Comparison of ENCODE assay signal across 25 cellular contexts in genomic region chr15:72205896-72206676, GRCh38. TPM values are rescaled to one million over a fixed set of nuclear protein-coding genes. Genes with fewer than 3 reads are reported as not detected.
DNase-seq lines count a peak whose midpoint lies in the region; ATAC-seq, FAIRE-seq and TF ChIP-seq lines count a peak whose summit lies in the region.
"Had no signal": no experiment of that assay in that cellular context is flagged by ENCODE, and none has a peak within 500 bp of the region (broad histone marks: within the 10 kb centered on the region; RNA-seq: fewer than 3 reads in every experiment).

No MANE protein-coding gene starts in this region.

- H3K27me3 ChIP-seq in AG04450 (ENCODE audit: control insufficient read depth, insufficient read depth, low read length): no peaks in the 10 kb centered on the region
- H3K27me3 ChIP-seq in mammary epithelial cell (ENCODE audit: insufficient read depth, low read length): no peaks in the 10 kb centered on the region
- H3K27me3 ChIP-seq: SJSA1, upper lobe of left lung had no signal

- no TSS peak for BruUV-seq in mammary epithelial cell (replicated peaks; lab: Mats Ljungman, UMichigan)

- CTCF ChIA-PET in A549 (lab: Yijun Ruan, JAX) (interaction anchor here (1.0 to 31.0 kb wide), 5 partner anchors 6 to 81 kb away, joined by 3 to 644 read pairs (median 12); partner anchors contain the start of gene PKM), AG04450 (lab: Charles Lee) (interaction anchor here (0.6 kb wide), 1 partner anchor 69 kb away, joined by 7 read pairs; no protein-coding TSS in a partner anchor), mammary epithelial cell (lab: Charles Lee; ENCODE audit: low non-redundant PET) (no interaction called here)

- H3K9ac ChIP-seq in mammary epithelial cell (ENCODE audit: insufficient read depth, low read length): no peak overlapping the region

- no peak overlapping the region for H3K4me3 ChIP-seq in A549
- no peak overlapping the region for H3K4me3 ChIP-seq in AG04450 (ENCODE audit: low read depth, low read length)
- H3K4me3 ChIP-seq in mammary epithelial cell (replicated peaks in 1 of 3; ENCODE audit: insufficient read depth in 1 of 3, low read depth in 2 of 3, low read length in 3 of 3): no peak overlapping the region
- H3K4me3 ChIP-seq: coronary artery, prostate gland, SJSA1, upper lobe of left lung had no signal

- no peak; a peak in 1 of 6 replicates for ATAC-seq in A549
- ATAC-seq: T-cell had no signal

- in situ Hi-C loops in mammary epithelial cell (cut with MboI; ENCODE audit: low sequenced_read_pairs in 2 of 2): no loop called here

- H3K4me2 ChIP-seq in A549 (no peak overlapping the region), mammary epithelial cell (ENCODE audit: insufficient read depth, low read depth, low read length) (no peak overlapping the region)

- H3K27ac ChIP-seq in A549 (peak overlapping the region in 1 of 2 experiments; percentile 10; a peak in 1 of 6 replicates), AG04450 (ENCODE audit: low read depth, low read length) (peak overlapping the region; percentile 31), epithelial cell of prostate (peak overlapping the region; percentile 97), mammary epithelial cell (ENCODE audit: insufficient read depth, low read depth, low read length) (no peak overlapping the region)
- H3K27ac ChIP-seq: coronary artery, prostate gland, SJSA1, upper lobe of left lung had no signal

- no peak for TF ChIP-seq EP300 in A549 (IDR thresholded peaks at IDR 0.05)

- peaks cover 90% of the 10 kb centered on the region for H3K79me2 ChIP-seq in mammary epithelial cell (ENCODE audit: insufficient read depth, low read length)

- DNase-seq in A549 (ENCODE audit: low read depth in 1 of 2, low spot score in 1 of 2): no peak
- DNase-seq in AG04450 (ENCODE audit: low read depth, low spot score): no peak
- peak; percentile 53 for DNase-seq in activated CD8-positive, alpha-beta memory T cell treated with anti-CD3 and anti-CD28 coated beads, Interleukin-2, amount 50 U/mL, for 48 hours
- no peak for DNase-seq in epithelial cell of prostate (ENCODE audit: low read depth, low spot score)
- no peak for DNase-seq in NCI-H1105 treated with DMSO at 0.1 percent for 48 hours (lab: John Stamatoyannopoulos, UW)
- DNase-seq in GM03348 (ENCODE audit: low spot score): no peak
- no peak for DNase-seq in mammary epithelial cell
- no peak for DNase-seq in DMS53 (lab: John Stamatoyannopoulos, UW)
- DNase-seq: activated gamma-delta T cell; AML-193; amniotic stem cell; GF-D8; NCI-H187; NCI-H526; stimulated activated CD8-positive, alpha-beta memory T cell treated with anti-CD3 and anti-CD28 coated beads, Interleukin-4, amount 100 ng/mL, for 48 hours; T-cell; upper lobe of left lung had no signal

- 86% methylated on average over 10 of the region's 10 CpGs for WGBS in A549 (ENCODE audit: missing lambda C conversion rate)
- WGBS in mammary epithelial cell (ENCODE audit: low coverage, missing lambda C conversion rate): 87% methylated on average over 8 of the region's 10 CpGs

- no peak for TF ChIP-seq POLR2A in A549 (IDR thresholded peaks at IDR 0.05; ENCODE audit: low read length)

- no peak overlapping the region for H2AFZ ChIP-seq in mammary epithelial cell (ENCODE audit: low read depth, low read length)

- peaks cover 15% of the 10 kb centered on the region for H4K20me1 ChIP-seq in mammary epithelial cell (ENCODE audit: insufficient read depth, low read length)

- intact Hi-C loops in mammary epithelial cell (cut with micrococcal nuclease): no loop called here

- no peak for FAIRE-seq in A549 (lab: Jason Lieb, UNC)
- FAIRE-seq: bronchial epithelial cell, endometrium, islet of Langerhans, RCC 7860 had no signal

- H3K36me3 ChIP-seq in mammary epithelial cell (ENCODE audit: insufficient read depth, low read length): peaks cover 83% of the 10 kb centered on the region

- dilution Hi-C loops in mammary epithelial cell (cut with HindIII; ENCODE audit: low sequenced_read_pairs): no loop called here

- H3K4me1 ChIP-seq in A549 (peaks cover 70% of the 10 kb centered on the region), mammary epithelial cell (ENCODE audit: insufficient read depth, low read length) (peaks cover 71% of the 10 kb centered on the region)
- H3K4me1 ChIP-seq: prostate gland, SJSA1 had no signal

- POLR2A ChIA-PET in A549 (lab: Yijun Ruan, JAX) (interaction anchor here (0.6 to 1.9 kb wide), 5 partner anchors 10 to 28 kb away, joined by 3 to 11 read pairs (median 3); partner anchors contain the start of gene PKM), AG04450 (lab: Yijun Ruan, JAX) (interaction anchor here (1.0 to 2.1 kb wide), 2 partner anchors 21 to 24 kb away, joined by 6 to 7 read pairs; no protein-coding TSS in a partner anchor)

- H3K9me3 ChIP-seq in A549 (no peaks in the 10 kb centered on the region), AG04450 (ENCODE audit: control insufficient read depth, insufficient read depth, low read length) (no peaks in the 10 kb centered on the region; the same call in 1 of the 2 replicates), mammary epithelial cell (replicated peaks; ENCODE audit: insufficient read depth, low read length) (no peaks in the 10 kb centered on the region)
- H3K9me3 ChIP-seq: prostate gland, SJSA1, upper lobe of left lung had no signal

- TF ChIP-seq CTCF in A549 (IDR thresholded peaks at IDR 0.05) (no peak), AG04450 (IDR thresholded peaks at IDR 0.05; ENCODE audit: low read depth, low read length) (no peak), mammary epithelial cell (conservative IDR thresholded peaks at IDR 0.05 in 1 of 2, IDR thresholded peaks at IDR 0.05 in 1 of 2; ENCODE audit: extremely low read depth in 1 of 2, insufficient read depth in 1 of 2, low read depth in 1 of 2, low read length in 2 of 2) (no peak)

- no peak for TF ChIP-seq RAD21 in A549 (conservative IDR thresholded peaks at IDR 0.05 in 1 of 2, IDR thresholded peaks at IDR 0.05 in 1 of 2)

TF ChIP-seq in A549, 52 proteins besides CTCF, POLR2A, EP300 and RAD21:
- TF ChIP-seq ZSCAN20 (CRISPR knock-in tag; IDR thresholded peaks at IDR 0.05) (no peak), POLR2AphosphoS2 (conservative IDR thresholded peaks at IDR 0.05; ENCODE audit: low read length) (0 out of 2 replicates have a peak, but pooled peaks have one; percentile 32), MAZ (IDR thresholded peaks at IDR 0.05; ENCODE audit: borderline replicate concordance, low read depth, low read length) (no peak), EHMT2 (IDR thresholded peaks at IDR 0.05; ENCODE audit: low read depth) (no peak), RARB (CRISPR knock-in tag; IDR thresholded peaks at IDR 0.05) (no peak), JUNB (IDR thresholded peaks at IDR 0.05) (no peak)

RNA-seq across cellular contexts. Expression of gene GRAMD2A, which starts 8.5 kb away (rescaled TPM):
- 0.20 and 0.41 TPM in 2 replicates for polyA plus RNA-seq in A549 (2011; rRNA removed)
- polyA plus RNA-seq in A549 (2012; cell fraction: cytosol; rRNA removed): 0.03 and 0.08 TPM in 2 replicates
- 0.07 and 0.20 TPM in 2 replicates for polyA plus RNA-seq in A549 (2012; cell fraction: nucleus; rRNA removed)
- polyA plus RNA-seq in A549 (2017; fragmentation: RNase III; extraction: RNeasy Plus Mini Kit Qiagen cat#74134 plus additional on column Dnase treatment): not detected in 3 replicates
- polyA minus RNA-seq in A549 (2011; rRNA and poly(A)+ RNA removed): 0.08 TPM in 1 of 2 replicates, not detected in the other
- polyA plus RNA-seq in AG04450 (2011; rRNA removed): 0.30 and 0.32 TPM in 2 replicates
- not detected in 2 replicates for polyA minus RNA-seq in AG04450 (2011; rRNA and poly(A)+ RNA removed)
- total RNA-seq in mammary epithelial cell: 10 to 100 TPM; 16.0 to 45.0 TPM
- polyA plus RNA-seq in mammary epithelial cell: 13.0 TPM
- 14.2 TPM for polyA minus RNA-seq in mammary epithelial cell
- total RNA-seq: liver, SJSA1, T-cell had no signal
- polyA plus RNA-seq: liver had no signal

RNA-seq across cellular contexts. Expression of gene PKM, which starts 24.9 kb away (rescaled TPM):
- polyA plus RNA-seq in A549 (2011; rRNA removed) (2,741 and 3,443 TPM in 2 replicates), A549 (2017; fragmentation: RNase III; extraction: RNeasy Plus Mini Kit Qiagen cat#74134 plus additional on column Dnase treatment) (3,389 to 3,848 TPM (median 3,810 TPM) in 3 replicates), AG04450 (2011; rRNA removed) (1,954 and 2,130 TPM in 2 replicates), mammary epithelial cell (3,498 TPM)
- polyA plus RNA-seq in A549 (2012; cell fraction: cytosol; rRNA removed): 2,155 and 2,437 TPM in 2 replicates
- polyA plus RNA-seq in A549 (2012; cell fraction: nucleus; rRNA removed): 3,552 and 3,648 TPM in 2 replicates
- polyA minus RNA-seq in A549 (2011; rRNA and poly(A)+ RNA removed): 2,968 and 3,588 TPM in 2 replicates
- 1,898 and 2,543 TPM in 2 replicates for polyA minus RNA-seq in AG04450 (2011; rRNA and poly(A)+ RNA removed)
- total RNA-seq in mammary epithelial cell: 1,000 to 10,000 TPM; 2,783 to 3,063 TPM
- polyA minus RNA-seq in mammary epithelial cell: 5,832 TPM
